ENCODE assay signal across 8 cellular contexts in genomic region chr12:32390572-32391219, GRCh38. TPM values are rescaled to one million over a fixed set of nuclear protein-coding genes. Genes with fewer than 3 reads are reported as not detected.
DNase-seq lines count a peak whose midpoint lies in the region; ATAC-seq and TF ChIP-seq lines count a peak whose summit lies in the region.

No MANE protein-coding gene starts in this region.

- dilution Hi-C loops in mammary epithelial cell (cut with HindIII; ENCODE audit: low sequenced_read_pairs), result no loop called here

- 30% methylated on average over 25 of the region's 47 CpGs for WGBS in mammary epithelial cell (ENCODE audit: low coverage, missing lambda C conversion rate)

- DNase-seq in DMS153 treated with DMSO at 0.1 percent for 48 hours (lab: John Stamatoyannopoulos, UW; ENCODE audit: unreplicated experiment) (peak; percentile 21), mammary epithelial cell (no peak), mucosa of descending colon (peak in 2 of 3 donors; percentile 52 to 69)

- in situ Hi-C loops in mammary epithelial cell (cut with MboI; ENCODE audit: low sequenced_read_pairs in 2 of 2), result no loop called here

- BruUV-seq in mammary epithelial cell (replicated peaks; lab: Mats Ljungman, UMichigan), result no TSS peak

- ATAC-seq in mucosa of descending colon (peak; percentile 89), GM18909 (IDR thresholded peaks at IDR 0.05; ENCODE audit: poor library complexity, unreplicated experiment) (no peak), GM21528 (IDR thresholded peaks at IDR 0.05; ENCODE audit: low FRiP score, unreplicated experiment) (no peak), HG03135 (IDR thresholded peaks at IDR 0.05; ENCODE audit: unreplicated experiment) (no peak), HG03342 (IDR thresholded peaks at IDR 0.05; ENCODE audit: unreplicated experiment) (no peak)

- intact Hi-C loops in mammary epithelial cell (cut with micrococcal nuclease) (no loop called here), mucosa of descending colon (cut with DNase I, micrococcal nuclease) (no loop called here)

- no peaks in the 10 kb centered on the region for H3K79me2 ChIP-seq in mammary epithelial cell (ENCODE audit: insufficient read depth, low read length)

- H3K9me3 ChIP-seq in HUES48 (ENCODE audit: control insufficient read depth, insufficient read depth, low read length) (no peaks in the 10 kb centered on the region; the same call in 1 of the 2 replicates), mammary epithelial cell (replicated peaks; ENCODE audit: insufficient read depth, low read length) (no peaks in the 10 kb centered on the region), mucosa of descending colon (no peaks in the 10 kb centered on the region)

- H3K27me3 ChIP-seq in HUES48 (ENCODE audit: control insufficient read depth, insufficient read depth, low read length) (no peaks in the 10 kb centered on the region), mammary epithelial cell (ENCODE audit: insufficient read depth, low read length) (no peaks in the 10 kb centered on the region)

- TF ChIP-seq CTCF in mammary epithelial cell (conservative IDR thresholded peaks at IDR 0.05 in 1 of 2, IDR thresholded peaks at IDR 0.05 in 1 of 2; ENCODE audit: extremely low read depth in 1 of 2, insufficient read depth in 1 of 2, low read depth in 1 of 2, low read length in 2 of 2) (no peak), mucosa of descending colon (IDR thresholded peaks at IDR 0.05) (no peak)

- H3K4me1 ChIP-seq in HUES48 (ENCODE audit: control insufficient read depth, insufficient read depth, low read length), result peaks cover 11% of the 10 kb centered on the region
- H3K4me1 ChIP-seq in mammary epithelial cell (ENCODE audit: insufficient read depth, low read length), result no peaks in the 10 kb centered on the region
- no peaks in the 10 kb centered on the region for H3K4me1 ChIP-seq in mucosa of descending colon (ENCODE audit: low read depth)

- no peaks in the 10 kb centered on the region for H4K20me1 ChIP-seq in mammary epithelial cell (ENCODE audit: insufficient read depth, low read length)

- H3K4me3 ChIP-seq in HUES48 (ENCODE audit: low read depth, low read length) (peak overlapping the region; percentile 41), mammary epithelial cell (replicated peaks in 1 of 3; ENCODE audit: insufficient read depth in 1 of 3, low read depth in 2 of 3, low read length in 3 of 3) (peak overlapping the region; percentile 26 to 52 (median 43)), mucosa of descending colon (peak overlapping the region; percentile 11)

- H3K27ac ChIP-seq in HUES48 (ENCODE audit: low read depth, low read length), result no peak overlapping the region
- peak overlapping the region; percentile 0 for H3K27ac ChIP-seq in mammary epithelial cell (ENCODE audit: insufficient read depth, low read depth, low read length)

- H3K9ac ChIP-seq in HUES48 (ENCODE audit: low read depth, low read length) (no peak overlapping the region), mammary epithelial cell (ENCODE audit: insufficient read depth, low read length) (no peak overlapping the region)

- H2AFZ ChIP-seq in mammary epithelial cell (ENCODE audit: low read depth, low read length), result peak overlapping the region; percentile 99

- CTCF ChIA-PET in mammary epithelial cell (lab: Charles Lee; ENCODE audit: low non-redundant PET), result no interaction called here

- H3K36me3 ChIP-seq in HUES48 (ENCODE audit: control insufficient read depth, insufficient read depth, low read length) (no peaks in the 10 kb centered on the region), mammary epithelial cell (ENCODE audit: insufficient read depth, low read length) (no peaks in the 10 kb centered on the region), mucosa of descending colon (ENCODE audit: low read depth) (no peaks in the 10 kb centered on the region)

- H3K4me2 ChIP-seq in mammary epithelial cell (ENCODE audit: insufficient read depth, low read depth, low read length), result peak overlapping the region; percentile 96

RNA-seq across cellular contexts. Expression of gene FGD4, which starts 8.7 kb away (rescaled TPM):
- 10 to 100 TPM; 20.8 to 35.3 TPM for total RNA-seq in mammary epithelial cell
- polyA plus RNA-seq in mammary epithelial cell, result 11.1 TPM
- 62.7 TPM for polyA minus RNA-seq in mammary epithelial cell
- total RNA-seq in mucosa of descending colon, result 10 to 100 TPM; 31.5 to 66.7 (median 51.7) TPM
